ENCODE assay signal across 34 cellular contexts in the genomic region with DNA sequence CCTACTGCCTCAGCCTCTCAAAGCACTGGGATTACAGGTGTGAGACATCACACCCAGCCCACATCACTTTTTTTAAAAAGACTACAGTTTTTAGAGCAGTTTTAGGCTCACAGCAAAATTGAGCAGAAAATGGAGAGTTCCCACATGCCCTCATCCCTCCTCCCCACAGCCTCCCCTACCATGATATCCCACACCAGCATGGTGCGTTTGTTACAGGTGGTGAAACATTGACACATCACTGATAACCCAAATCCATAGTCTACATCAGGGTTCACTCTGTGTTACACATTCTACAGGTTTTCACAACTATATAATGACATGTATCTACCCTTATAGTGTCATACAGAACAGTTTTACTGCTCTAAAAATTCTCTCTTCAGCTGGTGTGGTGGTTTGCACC.
"Had no signal": no experiment of that assay in that cellular context is flagged by ENCODE, and none has a peak within 500 bp of the region (broad histone marks: within the 10 kb centered on the region; RNA-seq: fewer than 3 reads in every experiment).

No MANE protein-coding gene starts in this region.

- H3K9ac ChIP-seq: KMS-11 had no signal

- H3K27ac ChIP-seq: KMS-11 had no signal

- DNase-seq: Karpas-422, Kasumi-1, KG1, MG63, MM.1S, MV-4-11, NCI-H1048, NCI-H1092, NCI-H1092 treated with DMSO at 0.1 percent for 48 hours, NCI-H1105, NCI-H1105 treated with DMSO at 0.1 percent for 48 hours, NCI-H1417, NCI-H1417 treated with DMSO at 0.1 percent for 48 hours, NCI-H1436, NCI-H1436 treated with DMSO at 0.1 percent for 48 hours, NCI-H146, NCI-H1694, NCI-H1694 treated with DMSO at 0.1 percent for 48 hours, NCI-H187, NCI-H187 treated with DMSO at 0.1 percent for 48 hours, NCI-H1930, NCI-H2029, NCI-H2029 treated with DMSO at 0.1 percent for 48 hours, NCI-H2081, NCI-H2081 treated with DMSO at 0.1 percent for 48 hours, NCI-H2107, NCI-H2171, NCI-H2171 treated with DMSO at 0.1 percent for 48 hours, NCI-H2227 treated with DMSO at 0.1 percent for 48 hours, NCI-H226, NCI-H345, NCI-H510A, NCI-H510A treated with DMSO at 0.1 percent for 48 hours had no signal

- H3K4me3 ChIP-seq: MG63 had no signal

- H3K27me3 ChIP-seq: MG63 had no signal

- H3K4me2 ChIP-seq: KMS-11 had no signal

- H3K36me3 ChIP-seq: MG63 had no signal
